1 cellular context compared by ENCODE assay signal in the genomic region with DNA sequence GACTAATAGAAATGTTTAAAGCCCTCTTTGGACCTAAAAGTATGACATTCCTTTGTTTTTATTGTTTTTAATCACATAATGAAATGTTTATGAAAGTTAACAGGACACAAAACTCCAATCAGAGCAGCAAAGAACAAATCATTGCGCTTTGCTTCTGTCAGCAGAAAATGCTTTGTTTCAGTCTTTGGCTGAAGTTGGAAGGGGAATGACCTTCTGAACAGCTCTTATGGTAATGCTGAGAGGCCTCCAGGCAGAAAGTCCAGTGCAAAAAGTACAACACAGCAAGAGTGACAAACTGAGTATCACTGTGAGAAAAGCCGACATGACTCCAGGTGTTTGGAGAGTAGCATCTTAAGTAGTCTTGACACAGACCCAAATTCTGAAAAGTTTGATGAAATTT.
TF ChIP-seq lines count a peak whose summit lies in the region.

No MANE protein-coding gene starts in this region.

TF ChIP-seq in HepG2, 621 proteins besides CTCF, POLR2A, EP300 and RAD21 (continued from another document):
- TF ChIP-seq SNAPC4 (CRISPR knock-in tag; IDR thresholded peaks at IDR 0.05), result no peak
- no peak for TF ChIP-seq BATF2 (CRISPR knock-in tag; IDR thresholded peaks at IDR 0.05)
- peak; percentile 83 for TF ChIP-seq MAFF (IDR thresholded peaks at IDR 0.05; ENCODE audit: low read depth, low read length)
- peak; percentile 92 to 93 for TF ChIP-seq MAFK (conservative IDR thresholded peaks at IDR 0.05 in 1 of 2, IDR thresholded peaks at IDR 0.05 in 1 of 2; ENCODE audit: low read length in 2 of 2)
- TF ChIP-seq ZNF451 (CRISPR knock-in tag; IDR thresholded peaks at IDR 0.05), result no peak
- no peak for TF ChIP-seq FOXP1 (IDR thresholded peaks at IDR 0.05)
- TF ChIP-seq FOXP1 (CRISPR knock-in tag; IDR thresholded peaks at IDR 0.05), result no peak
- no peak for TF ChIP-seq ZNF563 (CRISPR knock-in tag; IDR thresholded peaks at IDR 0.05)
- TF ChIP-seq GZF1 (CRISPR knock-in tag; IDR thresholded peaks at IDR 0.05), result no peak
TF ChIP-seq in HepG2: peak in this region for 2.
